19 cellular contexts compared by ENCODE assay signal in the genomic region with DNA sequence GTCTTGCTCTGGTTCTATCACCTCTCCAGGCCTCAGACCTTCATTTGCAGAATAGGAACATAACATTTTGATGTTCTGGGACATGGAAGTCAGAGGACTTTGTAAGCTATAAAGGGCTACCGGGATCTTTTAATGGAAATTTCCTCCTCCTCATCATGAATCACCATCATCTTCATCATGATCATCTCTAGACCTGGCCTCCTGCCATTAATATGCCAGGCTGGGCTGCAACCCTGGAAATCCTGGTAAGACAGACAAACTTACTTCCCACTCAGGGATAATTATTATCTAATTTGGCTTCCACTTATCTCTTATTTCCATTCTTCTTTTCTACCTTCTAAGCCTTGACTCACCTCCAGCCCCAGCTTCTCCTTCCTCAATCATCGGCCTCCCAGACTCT.
"Had no signal": no experiment of that assay in that cellular context is flagged by ENCODE, and none has a peak within 500 bp of the region (broad histone marks: within the 10 kb centered on the region; RNA-seq: fewer than 3 reads in every experiment).

No MANE protein-coding gene starts in this region.

- H3K27ac ChIP-seq: adrenal gland, colonic mucosa, esophagus muscularis mucosa, left ventricle myocardium inferior, pancreas, tibial artery, vagina had no signal

- DNase-seq: activated CD4-positive, alpha-beta T cell treated with anti-CD3 and anti-CD28 coated beads, Interleukin-2, amount 50 U/mL, for 48 hours; activated CD4-positive, CD25-positive, alpha-beta regulatory T cell treated with anti-CD3 and anti-CD28 coated beads, Interleukin-2, amount 50 U/mL, for 72 hours; activated T-cell treated with anti-CD3 and anti-CD28 coated beads, Interleukin-2, amount 50 U/mL, for 4 hours; colonic mucosa; hippocampal formation; kidney; left ventricle myocardium inferior; naive thymus-derived CD4-positive, alpha-beta T cell; pancreas; retina; stimulated activated CD4-positive, alpha-beta T cell treated with anti-CD3 and anti-CD28 coated beads, Interleukin-15, amount 100 ng/mL, for 24 hours; stimulated activated CD4-positive, alpha-beta T cell treated with anti-CD3 and anti-CD28 coated beads, Interleukin-4, amount 100 ng/mL, for 1 hour; stimulated activated naive B cell treated with anti-CD40 and anti-IgM and Interleukin-4, amounts not matched to agents 10 μg/mL and 1 μg/mL and 100 μg/mL, for 72 hours; T-helper 9 cell; tibial artery had no signal

- ATAC-seq: activated T-cell treated with anti-CD3 and anti-CD28 coated beads, Interleukin-2, amount 50 U/mL, for 4 hours; mucosa of descending colon; naive thymus-derived CD4-positive, alpha-beta T cell; pancreas; stimulated activated naive B cell treated with anti-CD40 and anti-IgM and Interleukin-4, amounts not matched to agents 10 μg/mL and 1 μg/mL and 100 μg/mL, for 72 hours had no signal

- H3K27me3 ChIP-seq: adrenal gland, colonic mucosa, esophagus muscularis mucosa, pancreas, vagina had no signal

- H3K9me3 ChIP-seq: colonic mucosa, pancreas, vagina had no signal

- H3K36me3 ChIP-seq: adrenal gland, colonic mucosa, esophagus muscularis mucosa, left ventricle myocardium inferior, pancreas, tibial artery, vagina had no signal

- H3K4me3 ChIP-seq: adrenal gland, colonic mucosa, esophagus muscularis mucosa, left ventricle myocardium inferior, mucosa of descending colon, pancreas, tibial artery, vagina had no signal

- H3K4me1 ChIP-seq: adrenal gland, pancreas had no signal
